In the genomic region with DNA sequence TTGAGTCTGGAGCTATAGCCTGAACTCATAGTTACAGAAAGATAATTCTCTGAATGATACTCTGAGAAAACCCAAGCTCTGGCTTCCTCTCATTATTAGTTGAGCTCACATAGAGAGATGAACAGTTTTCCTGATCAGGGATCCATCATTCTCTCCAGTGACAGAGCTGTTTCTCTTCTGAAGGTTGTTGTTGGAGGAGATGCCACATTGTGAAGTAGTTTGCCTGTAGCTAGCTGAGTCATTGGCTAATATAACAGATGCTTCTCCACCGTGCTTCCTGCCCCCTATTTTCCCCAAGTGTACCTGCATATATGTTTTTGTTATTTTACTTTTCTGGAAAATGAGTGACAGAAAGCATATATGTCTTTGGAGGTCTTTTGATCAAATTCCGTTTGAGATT, we compare ENCODE assay signal across 22 cellular contexts.
DNase-seq lines count a peak whose midpoint lies in the region; ATAC-seq and TF ChIP-seq lines count a peak whose summit lies in the region.
"Had no signal": no experiment of that assay in that cellular context is flagged by ENCODE, and none has a peak within 500 bp of the region (broad histone marks: within the 10 kb centered on the region; RNA-seq: fewer than 3 reads in every experiment).

No MANE protein-coding gene starts in this region.

- H3K4me1 ChIP-seq in GM23248 (ENCODE audit: insufficient read depth) (no peaks in the 10 kb centered on the region; the same call in 1 of the 2 replicates), osteoblast (ENCODE audit: insufficient read depth, low read length) (no peaks in the 10 kb centered on the region), mesenchymal stem cell (ENCODE audit: control insufficient read depth, insufficient read depth, low read depth, low read length) (no peaks in the 10 kb centered on the region)
- H3K4me1 ChIP-seq: adrenal gland, Peyer's patch had no signal

- H2AFZ ChIP-seq in GM23248 (no peak overlapping the region), osteoblast (ENCODE audit: low read length) (no peak overlapping the region), mesenchymal stem cell (ENCODE audit: low read depth, low read length) (no peak overlapping the region)

- no peak overlapping the region for H3K14ac ChIP-seq in mesenchymal stem cell (ENCODE audit: low read length in 2 of 2)

- no peak overlapping the region for H3K23ac ChIP-seq in mesenchymal stem cell (ENCODE audit: low read length in 2 of 2)

- H2BK15ac ChIP-seq in mesenchymal stem cell (ENCODE audit: low read depth, poor library complexity, severe bottlenecking) = no peak overlapping the region

- H3K18ac ChIP-seq in mesenchymal stem cell (ENCODE audit: low read depth in 1 of 2, low read length in 2 of 2) = no peak overlapping the region

- no peak overlapping the region for H2BK5ac ChIP-seq in mesenchymal stem cell (ENCODE audit: low read depth, low read length, poor library complexity, severe bottlenecking)

- 0 out of 2 replicates have a peak, but pooled peaks cover 6% of the 10 kb centered on the region for H3K79me2 ChIP-seq in GM23248 (ENCODE audit: insufficient read depth)
- H3K79me2 ChIP-seq in osteoblast (ENCODE audit: insufficient read depth, low read length) = no peaks in the 10 kb centered on the region

- in situ Hi-C loops in GM23248 (cut with MboI) = no loop called here
- in situ Hi-C loops in astrocyte of the spinal cord (cut with HindIII; ENCODE audit: low sequenced_read_pairs) = no loop called here
- in situ Hi-C loops in GM13976 (cut with MboI; ENCODE audit: low sequenced_read_pairs, unreplicated experiment) = no loop called here

- ATAC-seq in HG03135 (IDR thresholded peaks at IDR 0.05; ENCODE audit: unreplicated experiment) = no peak
- ATAC-seq in HG03354 (IDR thresholded peaks at IDR 0.05; ENCODE audit: poor library complexity, severe bottlenecking, unreplicated experiment) = no peak
- ATAC-seq: HCT116 had no signal

- no peak overlapping the region for H3K27ac ChIP-seq in GM23248
- H3K27ac ChIP-seq in osteoblast (ENCODE audit: low read depth, low read length) = no peak overlapping the region
- no peak overlapping the region for H3K27ac ChIP-seq in mesenchymal stem cell (ENCODE audit: low read length, poor library complexity, severe bottlenecking)
- H3K27ac ChIP-seq: adrenal gland, cardiac muscle cell, Peyer's patch, skin epidermis had no signal

- H3K27me3 ChIP-seq in GM23248 (replicated peaks; ENCODE audit: insufficient read depth) (no peaks in the 10 kb centered on the region), osteoblast (ENCODE audit: insufficient read depth, low read length) (no peaks in the 10 kb centered on the region), mesenchymal stem cell (ENCODE audit: control insufficient read depth in 1 of 2, insufficient read depth in 1 of 2, low read length in 2 of 2) (no peaks in the 10 kb centered on the region)
- H3K27me3 ChIP-seq: adrenal gland, cardiac muscle cell, Peyer's patch had no signal

- H3K9me2 ChIP-seq in GM23248 (ENCODE audit: insufficient read depth) = no peaks in the 10 kb centered on the region

- no peak overlapping the region for H3K9ac ChIP-seq in GM23248
- no peak overlapping the region for H3K9ac ChIP-seq in mesenchymal stem cell (ENCODE audit: low read length)

- H4K20me1 ChIP-seq in GM23248 (ENCODE audit: insufficient read depth) (no peaks in the 10 kb centered on the region), osteoblast (ENCODE audit: insufficient read depth, low read length) (no peaks in the 10 kb centered on the region)

- no peak overlapping the region for H2AK5ac ChIP-seq in mesenchymal stem cell (ENCODE audit: low read length, severe bottlenecking)

- H3F3A ChIP-seq in GM23248 (ENCODE audit: insufficient read depth) = no peaks in the 10 kb centered on the region

- H3K79me1 ChIP-seq in mesenchymal stem cell (replicated peaks; ENCODE audit: low read length, poor library complexity, severe bottlenecking) = no peaks in the 10 kb centered on the region

- H3K4me2 ChIP-seq in GM23248 (ENCODE audit: unreplicated experiment) (no peak overlapping the region), osteoblast (ENCODE audit: insufficient read depth, low read length) (no peak overlapping the region), mesenchymal stem cell (ENCODE audit: low read length, poor library complexity, severe bottlenecking) (no peak overlapping the region)

- H2BK120ac ChIP-seq in mesenchymal stem cell (ENCODE audit: low read depth, low read length) = no peak overlapping the region

- H3K4me3 ChIP-seq in GM23248 (no peak overlapping the region), astrocyte of the spinal cord (ENCODE audit: low read depth, low read length) (no peak overlapping the region), osteoblast (ENCODE audit: insufficient read depth, low read length) (no peak overlapping the region), mesenchymal stem cell (ENCODE audit: insufficient read depth in 1 of 2, low read depth in 1 of 2, low read length in 2 of 2) (no peak overlapping the region)
- H3K4me3 ChIP-seq: adrenal gland, cardiac muscle cell, Peyer's patch, skin epidermis had no signal

- H3K36me3 ChIP-seq in GM23248 (ENCODE audit: low read depth) (no peaks in the 10 kb centered on the region), osteoblast (ENCODE audit: insufficient read depth, low read length) (no peaks in the 10 kb centered on the region), mesenchymal stem cell (ENCODE audit: control insufficient read depth in 1 of 2, insufficient read depth in 2 of 2, low read depth in 1 of 2, low read length in 2 of 2) (no peaks in the 10 kb centered on the region)
- H3K36me3 ChIP-seq: adrenal gland, cardiac muscle cell, Peyer's patch had no signal

- 38 to 49% methylated on average over 2 of the region's 2 CpGs for WGBS in GM23248 (ENCODE audit: low coverage in 1 of 2, low lambda C conversion rate in 2 of 2, missing lambda C conversion rate in 2 of 2), 2 experiments
- 100% methylated on average over 1 of the region's 2 CpGs for WGBS in mesenchymal stem cell

- TF ChIP-seq CTCF in astrocyte of the spinal cord (IDR thresholded peaks at IDR 0.05; ENCODE audit: low read depth, low read length) = no peak
- no peak for TF ChIP-seq CTCF in osteoblast (IDR thresholded peaks at IDR 0.05; ENCODE audit: extremely low read depth, low read depth, low read length)
- TF ChIP-seq CTCF in GM13976 (IDR thresholded peaks at IDR 0.05; ENCODE audit: borderline replicate concordance, control extremely low read depth, extremely low read depth, insufficient read depth, missing control alignments) = no peak

- no peak overlapping the region for H4K91ac ChIP-seq in mesenchymal stem cell (ENCODE audit: low read length)

- H3K4ac ChIP-seq in mesenchymal stem cell (ENCODE audit: low read depth in 1 of 2, low read length in 2 of 2) = no peak overlapping the region

- H3K9me3 ChIP-seq in GM23248 (ENCODE audit: low read depth) = no peaks in the 10 kb centered on the region
- H3K9me3 ChIP-seq in osteoblast (ENCODE audit: low read depth, low read length) = no peaks in the 10 kb centered on the region
- H3K9me3 ChIP-seq in mesenchymal stem cell (ENCODE audit: control insufficient read depth, low read length) = no peaks in the 10 kb centered on the region
- H3K9me3 ChIP-seq: adrenal gland, Peyer's patch had no signal

- DNase-seq in GM23248 (peak; percentile 39), M059J (ENCODE audit: low read depth) (peak; percentile 45), astrocyte of the spinal cord (ENCODE audit: low read depth, low spot score) (peak; percentile 38), osteoblast (ENCODE audit: insufficient read length, low spot score, missing footprints) (peak; percentile 44), mesenchymal stem cell (no peak), GM13976 (ENCODE audit: low spot score) (no peak)
- DNase-seq: activated CD4-positive, alpha-beta T cell treated with anti-CD3 and anti-CD28 coated beads for 4 hours; activated CD8-positive, alpha-beta memory T cell treated with anti-CD3 and anti-CD28 coated beads for 24 hours; activated naive CD4-positive, alpha-beta T cell treated with Interleukin-2 at 50 U/mL for 16 hours; activated T-cell treated with anti-CD3 and anti-CD28 coated beads, Interleukin-2, amount 50 U/mL, for 1 hour; adrenal gland; C1 segment of cervical spinal cord; head of caudate nucleus; NCI-H1436 treated with DMSO at 0.1 percent for 48 hours; NCI-H526; Peyer's patch; T-helper 2 cell had no signal

- H4K8ac ChIP-seq in mesenchymal stem cell (ENCODE audit: low read length) = no peak overlapping the region

- H2BK12ac ChIP-seq in mesenchymal stem cell (ENCODE audit: low read length in 2 of 2) = no peak overlapping the region

Comparison
In these comparisons a context has a peak if more than half of its experiments do, and no peak if none do; other contexts are left out.
1. DNase-seq: peak in GM23248 (single experiment), M059J (single experiment), astrocyte of the spinal cord (single experiment) and osteoblast (single experiment); none in mesenchymal stem cell (single experiment) and GM13976 (single experiment).